In genomic region chr5:35029333-35029732, GRCh38 we compare ENCODE assay signal across 20 cellular contexts. TPM values are rescaled to one million over a fixed set of nuclear protein-coding genes. Genes with fewer than 3 reads are reported as not detected.
DNase-seq lines count a peak whose midpoint lies in the region; ATAC-seq and TF ChIP-seq lines count a peak whose summit lies in the region.
"Had no signal": no experiment of that assay in that cellular context is flagged by ENCODE, and none has a peak within 500 bp of the region (broad histone marks: within the 10 kb centered on the region; RNA-seq: fewer than 3 reads in every experiment).

No MANE protein-coding gene starts in this region.

- H3K79me1 ChIP-seq in mesenchymal stem cell (replicated peaks; ENCODE audit: low read length, poor library complexity, severe bottlenecking): no peaks in the 10 kb centered on the region

- no peak for ATAC-seq in GM18861 (IDR thresholded peaks at IDR 0.05; ENCODE audit: unreplicated experiment)
- ATAC-seq: heart left ventricle; stimulated activated memory B cell treated with anti-CD40 and anti-IgM and Interleukin-4, amounts not matched to agents 10 μg/mL and 1 μg/mL and 100 μg/mL, for 72 hours had no signal

- H3K9me3 ChIP-seq in mesenchymal stem cell (ENCODE audit: control insufficient read depth, low read length): no peaks in the 10 kb centered on the region
- H3K9me3 ChIP-seq: heart left ventricle had no signal

- peak overlapping the region; percentile 34 for H2BK120ac ChIP-seq in mesenchymal stem cell (ENCODE audit: low read depth, low read length)

- H3K23ac ChIP-seq in mesenchymal stem cell (ENCODE audit: low read length in 2 of 2): no peak overlapping the region

- H2AFZ ChIP-seq in mesenchymal stem cell (ENCODE audit: low read depth, low read length): no peak overlapping the region

- no peaks in the 10 kb centered on the region for H3K36me3 ChIP-seq in brain microvascular endothelial cell (replicated peaks)
- H3K36me3 ChIP-seq in mesenchymal stem cell (ENCODE audit: control insufficient read depth in 1 of 2, insufficient read depth in 2 of 2, low read depth in 1 of 2, low read length in 2 of 2): no peaks in the 10 kb centered on the region
- H3K36me3 ChIP-seq: heart left ventricle had no signal

- H3K27me3 ChIP-seq in brain microvascular endothelial cell (replicated peaks): no peaks in the 10 kb centered on the region
- peaks cover 0 to 6% of the 10 kb centered on the region in 2 experiments for H3K27me3 ChIP-seq in mesenchymal stem cell (ENCODE audit: control insufficient read depth in 1 of 2, insufficient read depth in 1 of 2, low read length in 2 of 2)

- no peak overlapping the region for H2BK5ac ChIP-seq in mesenchymal stem cell (ENCODE audit: low read depth, low read length, poor library complexity, severe bottlenecking)

- no peak overlapping the region for H4K8ac ChIP-seq in mesenchymal stem cell (ENCODE audit: low read length)

- H3K4me3 ChIP-seq in brain microvascular endothelial cell (ENCODE audit: low read depth, low read length) (no peak overlapping the region), mesenchymal stem cell (ENCODE audit: insufficient read depth in 1 of 2, low read depth in 1 of 2, low read length in 2 of 2) (no peak overlapping the region)
- H3K4me3 ChIP-seq: heart left ventricle had no signal

- H3K4me2 ChIP-seq in mesenchymal stem cell (ENCODE audit: low read length, poor library complexity, severe bottlenecking): no peak overlapping the region

- in situ Hi-C loops in brain microvascular endothelial cell (cut with HindIII; ENCODE audit: low pct_ligation_motif_present, low sequenced_read_pairs): no loop called here

- peak; percentile 67 for DNase-seq in EH (ENCODE audit: low read depth)
- peak; percentile 89 for DNase-seq in HT1080 (ENCODE audit: low read depth)
- DNase-seq in brain microvascular endothelial cell: peak; percentile 88
- peak; percentile 81 for DNase-seq in mesenchymal stem cell
- DNase-seq in dermis blood vessel endothelial cell: no peak
- DNase-seq in superior temporal gyrus (ENCODE audit: extremely low spot score): no peak
- DNase-seq in COLO668 (lab: John Stamatoyannopoulos, UW; ENCODE audit: unreplicated experiment): no peak
- DNase-seq: activated naive CD4-positive, alpha-beta T cell treated with anti-CD3 and anti-CD28 coated beads, Interleukin-2, amount 10 ng/mL, durations not matched to agents 7 days and 5 days; C1 segment of cervical spinal cord; DMS79; heart left ventricle; KBM-7; NCI-H1417 treated with DMSO at 0.1 percent for 48 hours had no signal

- no peak overlapping the region for H2BK15ac ChIP-seq in mesenchymal stem cell (ENCODE audit: low read depth, poor library complexity, severe bottlenecking)

- peak overlapping the region; percentile 29 for H3K27ac ChIP-seq in brain microvascular endothelial cell
- no peak overlapping the region for H3K27ac ChIP-seq in mesenchymal stem cell (ENCODE audit: low read length, poor library complexity, severe bottlenecking)
- H3K27ac ChIP-seq: heart left ventricle, VCaP had no signal

- no peak overlapping the region for H3K14ac ChIP-seq in mesenchymal stem cell (ENCODE audit: low read length in 2 of 2)

- no peak overlapping the region for H2AK5ac ChIP-seq in mesenchymal stem cell (ENCODE audit: low read length, severe bottlenecking)

- peak overlapping the region; percentile 40 for H3K9ac ChIP-seq in mesenchymal stem cell (ENCODE audit: low read length)

- H3K4ac ChIP-seq in mesenchymal stem cell (ENCODE audit: low read depth in 1 of 2, low read length in 2 of 2): no peak overlapping the region

- no peak overlapping the region for H3K18ac ChIP-seq in mesenchymal stem cell (ENCODE audit: low read depth in 1 of 2, low read length in 2 of 2)

- H2BK12ac ChIP-seq in mesenchymal stem cell (ENCODE audit: low read length in 2 of 2): no peak overlapping the region

- no peak overlapping the region for H4K91ac ChIP-seq in mesenchymal stem cell (ENCODE audit: low read length)

- TF ChIP-seq CTCF in brain microvascular endothelial cell (IDR thresholded peaks at IDR 0.05; ENCODE audit: low read depth, low read length, missing control alignments): no peak

- WGBS in mesenchymal stem cell: 26% methylated on average over 3 of the region's 4 CpGs

- H3K4me1 ChIP-seq in mesenchymal stem cell (ENCODE audit: control insufficient read depth, insufficient read depth, low read depth, low read length): peaks cover 3% of the 10 kb centered on the region
- H3K4me1 ChIP-seq: heart left ventricle had no signal

RNA-seq across cellular contexts. Expression of gene AGXT2, which starts 18.4 kb away (rescaled TPM):
- not detected in 2 replicates for total RNA-seq in HT1080 (2014; rRNA removed; shearing (Covaris generic))
- polyA plus RNA-seq in HT1080 (2015; cell fraction: cytosol; rRNA removed): not detected in 2 replicates
- polyA plus RNA-seq in HT1080 (2015; cell fraction: nucleus; rRNA removed): not detected in 2 replicates
- not detected for polyA plus RNA-seq in mesenchymal stem cell (2013, experiment 1 of 2)
- not detected for polyA plus RNA-seq in mesenchymal stem cell (2013, experiment 2 of 2)
- 0.05 TPM in 1 of 2 replicates, not detected in the other for total RNA-seq in dermis blood vessel endothelial cell
- total RNA-seq: heart left ventricle, mesothelial cell of epicardium, NCI-H460, urinary bladder had no signal
- polyA plus RNA-seq: heart left ventricle, keratinocyte had no signal

Comparison
In these comparisons a context has a peak if more than half of its experiments do, and no peak if none do; other contexts are left out.
1. DNase-seq: peak in EH (single experiment), HT1080 (single experiment), brain microvascular endothelial cell (single experiment) and mesenchymal stem cell (single experiment); none in dermis blood vessel endothelial cell (single experiment), superior temporal gyrus (single experiment) and COLO668 (single experiment).